Comparison of ENCODE assay signal across 8 cellular contexts in genomic region chr7:26857534-26858228, GRCh38. TPM values are rescaled to one million over a fixed set of nuclear protein-coding genes. Genes with fewer than 3 reads are reported as not detected.
DNase-seq lines count a peak whose midpoint lies in the region; ATAC-seq, FAIRE-seq and TF ChIP-seq lines count a peak whose summit lies in the region.

No MANE protein-coding gene starts in this region.

- peak overlapping the region; percentile 39 for H3K4ac ChIP-seq in IMR-90 (ENCODE audit: low read depth, low read length)

- no peaks in the 10 kb centered on the region for H3K36me3 ChIP-seq in IMR-90 (ENCODE audit: control insufficient read depth, insufficient read depth, low read length)

- H3K4me3 ChIP-seq in IMR-90 (ENCODE audit: insufficient read depth, low read depth, low read length) = peak overlapping the region; percentile 46
- H3K4me3 ChIP-seq in cardiac fibroblast (replicated peaks in 1 of 2; ENCODE audit: low read depth in 2 of 2, low read length in 2 of 2) = no peak overlapping the region

- 0 out of 2 replicates have a peak overlapping the region, but pooled peaks have one; percentile 23 for H2AK5ac ChIP-seq in IMR-90 (ENCODE audit: low read depth, low read length)

- no peaks in the 10 kb centered on the region; the same call in 1 of the 2 replicates for H3K4me1 ChIP-seq in IMR-90 (ENCODE audit: control insufficient read depth, insufficient read depth, low read length)

- H4K20me1 ChIP-seq in IMR-90 (ENCODE audit: insufficient read depth, low read length) = no peaks in the 10 kb centered on the region

- 0 out of 3 replicates have a peak overlapping the region, but pooled peaks have one; percentile 9 for H2BK15ac ChIP-seq in IMR-90 (ENCODE audit: low read depth, low read length)

- H3K36me3 Mint-ChIP-seq in mesothelial cell of epicardium = peaks cover 1% of the 10 kb centered on the region

- no TSS peak for BruUV-seq in IMR-90 (replicated peaks; lab: Mats Ljungman, UMichigan)

- H3K4me3 Mint-ChIP-seq in mesothelial cell of epicardium = peak overlapping the region; percentile 89

- peak overlapping the region; percentile 92 for H3K27ac ChIP-seq in IMR-90 (ENCODE audit: insufficient read depth, low read length)

- H3K4me2 ChIP-seq in IMR-90 (ENCODE audit: low read depth, low read length) = peak overlapping the region; percentile 94

- peak overlapping the region; percentile 57 for H3K56ac ChIP-seq in IMR-90 (ENCODE audit: extremely low read depth, insufficient read depth, low read length)

- peak overlapping the region; percentile 62 for H2BK5ac ChIP-seq in IMR-90 (ENCODE audit: low read depth, low read length, poor library complexity, severe bottlenecking)

- FAIRE-seq in GM18507 (lab: Jason Lieb, UNC) = peak; percentile 47

- H3K79me1 ChIP-seq in IMR-90 (ENCODE audit: low read depth in 1 of 2, low read length in 2 of 2) = peaks cover 5 to 25% of the 10 kb centered on the region in 2 experiments; a peak in 2 of 4 replicates

- H3K23ac ChIP-seq in IMR-90 (ENCODE audit: low read depth, low read length) = peak overlapping the region; percentile 42

- H3K9me3 Mint-ChIP-seq in mesothelial cell of epicardium = no peaks in the 10 kb centered on the region

- no peaks in the 10 kb centered on the region for H3K9me1 ChIP-seq in IMR-90 (ENCODE audit: insufficient read depth, low read length)

- H2AK9ac ChIP-seq in IMR-90 (replicated peaks; ENCODE audit: low read depth, low read length, poor library complexity) = peak overlapping the region; percentile 38

- H3K27ac Mint-ChIP-seq in mesothelial cell of epicardium = peak overlapping the region; percentile 100

- H3K27me3 Mint-ChIP-seq in mesothelial cell of epicardium (ENCODE audit: low read depth) = no peaks in the 10 kb centered on the region

- H2BK20ac ChIP-seq in IMR-90 (ENCODE audit: low read depth, low read length) = peak overlapping the region; percentile 10; the same call in 1 of the 2 replicates

- peak overlapping the region; percentile 90 for H2AFZ ChIP-seq in IMR-90 (replicated peaks; ENCODE audit: low read length, poor library complexity)

- H3K18ac ChIP-seq in IMR-90 (ENCODE audit: low read depth, low read length) = peak overlapping the region; percentile 62

- WGBS in IMR-90 (ENCODE audit: extremely low coverage in 2 of 2, insufficient read length in 1 of 2), 2 experiments = 2% methylated on average over 9 of the region's 29 CpGs; no CpG with 5 or more reads in 1 of the 2 experiments

- no peaks in the 10 kb centered on the region for H3K9me3 ChIP-seq in IMR-90 (ENCODE audit: control insufficient read depth, insufficient read depth, low read length)

- peak overlapping the region; percentile 58 for H3K14ac ChIP-seq in IMR-90 (replicated peaks; ENCODE audit: low read depth, low read length)

- H4K5ac ChIP-seq in IMR-90 (ENCODE audit: low read depth, low read length) = peak overlapping the region; percentile 39

- H4K8ac ChIP-seq in IMR-90 (ENCODE audit: low read depth in 2 of 2, low read length in 2 of 2) = peak overlapping the region; percentile 23 to 39

- no peak for TF ChIP-seq RAD21 in IMR-90 (IDR thresholded peaks at IDR 0.05; ENCODE audit: low read length)

- H3K9ac ChIP-seq in IMR-90 (ENCODE audit: low read depth, low read length) = peak overlapping the region; percentile 81

- ATAC-seq in IMR-90 (ENCODE audit: low read depth) (peak; percentile 82), HG02610 (IDR thresholded peaks at IDR 0.05; ENCODE audit: unreplicated experiment) (no peak)

- H2BK120ac ChIP-seq in IMR-90 (ENCODE audit: low read depth, low read length) = peak overlapping the region; percentile 35

- H4K91ac ChIP-seq in IMR-90 (ENCODE audit: insufficient read depth, low read depth, low read length) = peak overlapping the region; percentile 5; the same call in 1 of the 2 replicates

- H3K4me1 Mint-ChIP-seq in mesothelial cell of epicardium = peaks cover 86% of the 10 kb centered on the region

- in situ Hi-C loops in IMR-90 (cut with MboI; ENCODE audit: low sequenced_read_pairs) = loop anchor here (5.0 to 25.0 kb wide), 4 partner anchors 245 to 1003 kb away; partner anchors contain the start of genes CBX3, HNRNPA2B1, HOXA2 and HOXA5

- dilution Hi-C loops in IMR-90 (cut with HindIII; ENCODE audit: low sequenced_read_pairs, unreplicated experiment) = no loop called here

- no peak for DNase-seq in GM18507 (ENCODE audit: extremely low spot score, insufficient read length, low read depth)
- DNase-seq in IMR-90 = peak; percentile 67
- DNase-seq in cardiac fibroblast (ENCODE audit: low read depth in 2 of 2) = peak; percentile 7 to 8
- peak; percentile 45 to 58 for DNase-seq in mesothelial cell of epicardium (ENCODE audit: low spot score in 2 of 2, unreplicated experiment in 2 of 2)
- DNase-seq in NCI-H774 (lab: John Stamatoyannopoulos, UW) = no peak
- no peak for DNase-seq in NCI-H2171 treated with DMSO at 0.1 percent for 48 hours (lab: John Stamatoyannopoulos, UW)
- no peak for DNase-seq in pons (ENCODE audit: low spot score)

- intact Hi-C loops in IMR-90 (cut with micrococcal nuclease) = loop anchor here (1.0 to 10.0 kb wide), 2 partner anchors 240 to 993 kb away; no protein-coding TSS in a partner anchor

- POLR2A ChIA-PET in IMR-90 (lab: Charles Lee; ENCODE audit: unreplicated experiment) = interaction anchor here (1.0 kb wide), 1 partner anchor 274 kb away, joined by 3 read pairs; no protein-coding TSS in a partner anchor

- no peaks in the 10 kb centered on the region for H3K27me3 ChIP-seq in IMR-90 (ENCODE audit: control insufficient read depth, insufficient read depth, low read length)

- no peak for TF ChIP-seq CTCF in IMR-90 (conservative IDR thresholded peaks at IDR 0.05; ENCODE audit: low read depth, low read length)
- no peak for TF ChIP-seq CTCF in cardiac fibroblast (IDR thresholded peaks at IDR 0.05; ENCODE audit: low read depth, low read length)
- TF ChIP-seq CTCF in mesothelial cell of epicardium (IDR thresholded peaks at IDR 0.05; ENCODE audit: unreplicated experiment) = no peak

- CTCF ChIA-PET in IMR-90 (lab: Yijun Ruan, JAX) = interaction anchor here (0.7 to 1.2 kb wide), 5 partner anchors 18 to 965 kb away, joined by 3 read pairs; no protein-coding TSS in a partner anchor

- TF ChIP-seq POLR2A in IMR-90 (IDR thresholded peaks at IDR 0.05; ENCODE audit: low read depth, low read length) = no peak

TF ChIP-seq in IMR-90, 13 proteins besides CTCF, POLR2A, EP300 and RAD21:
- TF ChIP-seq MAZ (IDR thresholded peaks at IDR 0.05; ENCODE audit: borderline replicate concordance, low read depth, low read length) = no peak
- no peak for TF ChIP-seq ELK1 (IDR thresholded peaks at IDR 0.05; ENCODE audit: borderline replicate concordance, low read depth, low read length)
- TF ChIP-seq CEBPB (IDR thresholded peaks at IDR 0.05; ENCODE audit: low read depth, low read length) = no peak
- no peak for TF ChIP-seq MAFK (IDR thresholded peaks at IDR 0.05; ENCODE audit: low read depth, low read length)
- no peak for TF ChIP-seq USF2 (IDR thresholded peaks at IDR 0.05; ENCODE audit: low read depth, low read length)
- no peak for TF ChIP-seq CHD1 (IDR thresholded peaks at IDR 0.05; ENCODE audit: low read depth, low read length)
- TF ChIP-seq RCOR1 (IDR thresholded peaks at IDR 0.05; ENCODE audit: insufficient replicate concordance, low read length) = no peak
- no peak for TF ChIP-seq NFE2L2 (IDR thresholded peaks at IDR 0.05; ENCODE audit: low read depth, low read length)
- no peak for TF ChIP-seq FOS (IDR thresholded peaks at IDR 0.05; ENCODE audit: low read depth, low read length)
- TF ChIP-seq MXI1 (IDR thresholded peaks at IDR 0.05; ENCODE audit: borderline replicate concordance, low read depth, low read length) = no peak
- no peak for TF ChIP-seq BHLHE40 (IDR thresholded peaks at IDR 0.05; ENCODE audit: low read depth, low read length)
- TF ChIP-seq RFX5 (IDR thresholded peaks at IDR 0.05; ENCODE audit: low read depth, low read length) = no peak
- TF ChIP-seq SMC3 (IDR thresholded peaks at IDR 0.05; ENCODE audit: low read depth, low read length) = no peak

RNA-seq across cellular contexts. Expression of gene SKAP2, which starts 6.7 kb away (rescaled TPM):
- 5.7 and 11.1 TPM in 2 replicates for total RNA-seq in IMR-90 (2012; rRNA removed)
- 5.4 and 7.4 TPM in 2 replicates for polyA plus RNA-seq in IMR-90 (2012; rRNA removed)
- 1.7 and 2.4 TPM in 2 replicates for polyA plus RNA-seq in IMR-90 (2012; cell fraction: cytosol; rRNA removed)
- 1.1 and 4.2 TPM in 2 replicates for polyA plus RNA-seq in IMR-90 (2012; cell fraction: nucleus; rRNA removed; ENCODE audit: low replicate concordance)
- total RNA-seq in mesothelial cell of epicardium = 48.1 to 58.4 TPM (median 50.8 TPM) in 3 replicates

Comparison
In these comparisons a context has a peak if more than half of its experiments do, and no peak if none do; other contexts are left out.
1. DNase-seq: peak in IMR-90 (single experiment), cardiac fibroblast (2 of 2) and mesothelial cell of epicardium (2 of 2); none in GM18507 (single experiment), NCI-H774 (single experiment), NCI-H2171 treated with DMSO at 0.1 percent for 48 hours (single experiment) and pons (single experiment).